ENCODE assay signal across 14 cellular contexts in genomic region chr17:50861822-50862528, GRCh38. TPM values are rescaled to one million over a fixed set of nuclear protein-coding genes. Genes with fewer than 3 reads are reported as not detected.
DNase-seq lines count a peak whose midpoint lies in the region; ATAC-seq, FAIRE-seq and TF ChIP-seq lines count a peak whose summit lies in the region.
"Had no signal": no experiment of that assay in that cellular context is flagged by ENCODE, and none has a peak within 500 bp of the region (broad histone marks: within the 10 kb centered on the region; RNA-seq: fewer than 3 reads in every experiment).

No MANE protein-coding gene starts in this region.

- peak overlapping the region in 4 of 7 donors; percentile 24 to 67 (median 40) for H3K4me3 Mint-ChIP-seq in CD8-positive, alpha-beta memory T cell
- H3K4me3 Mint-ChIP-seq in activated naive CD8-positive, alpha-beta T cell: peak overlapping the region; percentile 70

- TF ChIP-seq EP300 in gastroesophageal sphincter (IDR thresholded peaks at IDR 0.05) (no peak), sigmoid colon (IDR thresholded peaks at IDR 0.05) (no peak)

- H3K36me3 Mint-ChIP-seq in CD8-positive, alpha-beta memory T cell: peaks cover 5 to 35% (median 17%) of the 10 kb centered on the region in 3 donors
- H3K36me3 Mint-ChIP-seq in activated naive CD8-positive, alpha-beta T cell: peaks cover 8% of the 10 kb centered on the region

- H3K4me1 Mint-ChIP-seq in CD8-positive, alpha-beta memory T cell: peaks cover 34 to 41% (median 39%) of the 10 kb centered on the region in 3 donors
- H3K4me1 Mint-ChIP-seq in activated naive CD8-positive, alpha-beta T cell (ENCODE audit: low read depth): peaks cover 42% of the 10 kb centered on the region

- H3K36me3 ChIP-seq in CD8-positive, alpha-beta memory T cell (ENCODE audit: insufficient read depth, low read length): peaks cover 10% of the 10 kb centered on the region
- H3K36me3 ChIP-seq in gastroesophageal sphincter: peaks cover 0 to 17% of the 10 kb centered on the region in 2 donors
- peaks cover 0 to 25% (median 2%) of the 10 kb centered on the region in 4 donors for H3K36me3 ChIP-seq in sigmoid colon

- H3K27me3 Mint-ChIP-seq in CD8-positive, alpha-beta memory T cell: peaks cover 0 to 2% of the 10 kb centered on the region in 2 donors
- H3K27me3 Mint-ChIP-seq in activated naive CD8-positive, alpha-beta T cell: no peaks in the 10 kb centered on the region

- intact Hi-C loops in sigmoid colon (cut with DNase I): no loop called here
- intact Hi-C loops in left colon (cut with DNase I, micrococcal nuclease): no loop called here

- no peak overlapping the region for H3K4me3 ChIP-seq in CD8-positive, alpha-beta memory T cell (ENCODE audit: low read length)
- H3K4me3 ChIP-seq in gastroesophageal sphincter (peak overlapping the region in 1 of 2 donors; percentile 92), sigmoid colon (peak overlapping the region in 1 of 4 donors; percentile 80)
- H3K4me3 ChIP-seq: lung had no signal

- no peak for FAIRE-seq in GM19239 (lab: Jason Lieb, UNC)
- FAIRE-seq: colon had no signal

- WGBS in gastroesophageal sphincter (ENCODE audit: low coverage in 1 of 2), 2 donors: 18 to 45% methylated on average over 7 of the region's 7 CpGs
- 33 to 68% methylated on average over 7 of the region's 7 CpGs for WGBS in sigmoid colon, 2 donors

- H3K27me3 ChIP-seq in CD8-positive, alpha-beta memory T cell (ENCODE audit: insufficient read depth, low read length, poor library complexity, severe bottlenecking): no peaks in the 10 kb centered on the region
- no peaks in the 10 kb centered on the region for H3K27me3 ChIP-seq in gastroesophageal sphincter
- H3K27me3 ChIP-seq in sigmoid colon: no peaks in the 10 kb centered on the region

- CTCF ChIA-PET in CD8-positive, alpha-beta memory T cell (lab: Charles Lee): interaction anchor here (0.6 to 4.2 kb wide), 8 partner anchors 9 to 96 kb away, joined by 3 to 33 read pairs (median 4); no protein-coding TSS in a partner anchor

- no peaks in the 10 kb centered on the region for H3K9me3 ChIP-seq in CD8-positive, alpha-beta memory T cell (ENCODE audit: low read length)
- H3K9me3 ChIP-seq in gastroesophageal sphincter (no peaks in the 10 kb centered on the region), sigmoid colon (no peaks in the 10 kb centered on the region)

- DNase-seq in CD8-positive, alpha-beta memory T cell: no peak
- no peak for DNase-seq in sigmoid colon
- no peak for DNase-seq in NCI-H2227 (lab: John Stamatoyannopoulos, UW; ENCODE audit: unreplicated experiment)
- DNase-seq in GM19239 (ENCODE audit: insufficient read length, low spot score): no peak
- DNase-seq in NOMO-1 treated with DMSO at 0.1 percent for 48 hours (lab: John Stamatoyannopoulos, UW; ENCODE audit: unreplicated experiment): no peak
- no peak for DNase-seq in left colon
- DNase-seq: NCI-H1417, NCI-H774 had no signal

- H3K27ac Mint-ChIP-seq in CD8-positive, alpha-beta memory T cell: peak overlapping the region in 5 of 8 donors; percentile 45 to 71 (median 64)
- H3K27ac Mint-ChIP-seq in activated naive CD8-positive, alpha-beta T cell: peak overlapping the region; percentile 76
- H3K27ac Mint-ChIP-seq: CD14-positive monocyte had no signal

- TF ChIP-seq CTCF in gastroesophageal sphincter (IDR thresholded peaks at IDR 0.05) (no peak), sigmoid colon (IDR thresholded peaks at IDR 0.05) (no peak)

- TF ChIP-seq POLR2A in gastroesophageal sphincter (IDR thresholded peaks at IDR 0.05) (no peak), sigmoid colon (IDR thresholded peaks at IDR 0.05) (no peak)

- H3K27ac ChIP-seq in CD8-positive, alpha-beta memory T cell (ENCODE audit: low read depth, low read length): no peak overlapping the region
- peak overlapping the region; percentile 9 to 100 (median 80) for H3K27ac ChIP-seq in gastroesophageal sphincter
- H3K27ac ChIP-seq in sigmoid colon: peak overlapping the region; percentile 99 to 100 (median 99)

- POLR2A ChIA-PET in CD8-positive, alpha-beta memory T cell (lab: Charles Lee): interaction anchor here (0.6 to 0.7 kb wide), 2 partner anchors 11 to 82 kb away, joined by 4 read pairs; no protein-coding TSS in a partner anchor

- peaks cover 37% of the 10 kb centered on the region for H3K4me1 ChIP-seq in CD8-positive, alpha-beta memory T cell (ENCODE audit: insufficient read depth, low read length)
- H3K4me1 ChIP-seq in gastroesophageal sphincter (peaks cover 0 to 43% (median 0%) of the 10 kb centered on the region in 3 donors), sigmoid colon (peaks cover 0 to 44% (median 32%) of the 10 kb centered on the region in 4 donors)

- ATAC-seq in gastroesophageal sphincter (no peak), left colon (no peak)
- ATAC-seq: sciatic nerve had no signal

- H3K9me3 Mint-ChIP-seq in CD8-positive, alpha-beta memory T cell: peaks cover 0 to 3% (median 0%) of the 10 kb centered on the region in 5 donors
- no peaks in the 10 kb centered on the region for H3K9me3 Mint-ChIP-seq in activated naive CD8-positive, alpha-beta T cell (ENCODE audit: low read depth)
- H3K9me3 Mint-ChIP-seq: CD14-positive monocyte had no signal

RNA-seq across cellular contexts. Expression of gene TOB1, which starts 4.2 kb away (rescaled TPM):
- total RNA-seq in CD8-positive, alpha-beta memory T cell: 10 to 100 TPM; 32.6 to 34.5 TPM
- 53.4 TPM for polyA plus RNA-seq in CD8-positive, alpha-beta memory T cell
- total RNA-seq in gastroesophageal sphincter: 10 to 100 TPM; 27.8 to 47.2 (median 29.6) TPM
- 10 to 100 TPM; 16.2 to 31.1 (median 30.1) TPM for total RNA-seq in sigmoid colon
- polyA plus RNA-seq in sigmoid colon: 10 to 100 TPM; 32.4 to 57.1 (median 39.4) TPM
- 100 to 1,000 TPM; 138 to 175 TPM for total RNA-seq in left colon

RNA-seq across cellular contexts. Expression of gene WFIKKN2, which starts 26.6 kb away (rescaled TPM):
- total RNA-seq in CD8-positive, alpha-beta memory T cell: not detected
- not detected for polyA plus RNA-seq in CD8-positive, alpha-beta memory T cell
- total RNA-seq in gastroesophageal sphincter (under 1 TPM; 0.16 to 0.69 (median 0.36) TPM), sigmoid colon (1 to 10 TPM in 1 of 4 donors, under 1 TPM in 3; under 0.01 to 1.1 (median 0.15) TPM), left colon (under 1 TPM; 0.06 to 0.08 TPM)
- under 1 TPM in 2 of 3 donors, not detected in 1; under 0.01 to 0.09 TPM for polyA plus RNA-seq in sigmoid colon
- polyA plus RNA-seq: CD14-positive monocyte had no signal
